8 cellular contexts compared by ENCODE assay signal in the genomic region with DNA sequence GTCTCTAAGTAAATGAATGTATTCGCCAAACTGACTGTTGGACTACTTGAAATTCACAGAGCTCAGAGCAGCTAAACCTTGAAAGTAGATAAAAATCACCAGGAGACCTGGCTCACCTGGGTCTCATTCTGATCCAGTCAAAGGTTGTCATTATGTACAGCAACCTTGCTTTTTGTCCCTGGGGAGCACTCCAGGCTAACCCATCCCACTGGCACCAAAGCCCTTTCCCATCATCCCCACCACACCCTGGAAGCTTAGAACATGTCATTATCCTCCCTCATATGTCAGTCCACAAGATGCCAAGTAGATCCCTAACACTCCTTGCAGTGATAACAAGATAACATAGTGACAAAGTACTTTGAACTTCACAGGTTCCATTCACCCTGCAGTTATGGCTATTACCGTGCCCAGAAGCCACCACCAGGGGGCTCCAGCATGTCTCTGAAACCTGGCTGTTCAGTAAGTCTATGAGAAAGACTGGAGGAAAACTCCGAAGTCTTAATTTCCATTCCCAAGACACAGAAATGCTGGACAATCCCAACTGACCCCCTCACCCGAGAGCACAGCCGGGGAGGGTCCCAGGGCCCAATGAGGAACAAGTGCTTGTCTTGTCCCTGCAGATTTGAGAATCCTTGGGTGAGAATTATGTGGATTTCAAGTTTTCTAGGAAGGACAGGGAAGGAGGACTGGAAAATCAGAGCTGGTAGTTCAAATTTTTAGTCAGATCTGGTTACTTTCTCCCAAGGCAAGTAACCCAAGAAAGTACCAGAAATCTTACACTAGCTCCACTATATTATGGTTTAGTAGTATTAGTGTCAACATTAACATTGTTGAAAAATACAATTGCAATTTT. TPM values are rescaled to one million over a fixed set of nuclear protein-coding genes. Genes with fewer than 3 reads are reported as not detected.
DNase-seq lines count a peak whose midpoint lies in the region; ATAC-seq and TF ChIP-seq lines count a peak whose summit lies in the region.

No MANE protein-coding gene starts in this region.

- 21% methylated on average over 5 of the region's 5 CpGs for WGBS in right cardiac atrium
- WGBS in smooth muscle cell (ENCODE audit: low lambda C conversion rate), result 53% methylated on average over 5 of the region's 5 CpGs

- intact Hi-C loops in Right ventricle myocardium inferior (cut with DNase I), result loop anchor here (1.0 to 5.0 kb wide), 3 partner anchors 50 to 483 kb away; no protein-coding TSS in a partner anchor
- intact Hi-C loops in cardiac septum (cut with DNase I), result loop anchor here (2.0 kb wide), 1 partner anchor 246 kb away; no protein-coding TSS in a partner anchor
- intact Hi-C loops in right cardiac atrium (cut with DNase I), result loop anchor here in 2 of 4 donors (5.0 kb wide), 1 partner anchor 243 kb away; no protein-coding TSS in a partner anchor

- TF ChIP-seq RAD21 in Ishikawa (IDR thresholded peaks at IDR 0.05; ENCODE audit: low read depth), result peak; percentile 91

- no peak overlapping the region for H3K4me3 Mint-ChIP-seq in T-helper 17 cell

- no peaks in the 10 kb centered on the region for H3K36me3 ChIP-seq in smooth muscle cell (ENCODE audit: low read depth)

- no peak overlapping the region for H3K27ac Mint-ChIP-seq in T-helper 17 cell

- no peak for TF ChIP-seq EP300 in Ishikawa (IDR thresholded peaks at IDR 0.05; ENCODE audit: borderline replicate concordance)

- ATAC-seq in Right ventricle myocardium inferior, result peak; percentile 84
- ATAC-seq in T-helper 17 cell, result peak; percentile 79
- ATAC-seq in right cardiac atrium, result peak; percentile 91 to 92
- ATAC-seq in HG03196 (IDR thresholded peaks at IDR 0.05; ENCODE audit: unreplicated experiment), result no peak

- H3K4me3 ChIP-seq in right cardiac atrium (ENCODE audit: low read length) (no peak overlapping the region), smooth muscle cell (no peak overlapping the region)

- H3K36me3 Mint-ChIP-seq in T-helper 17 cell (ENCODE audit: low read depth), result peaks cover 13% of the 10 kb centered on the region

- no peak overlapping the region for H3K9ac ChIP-seq in smooth muscle cell (ENCODE audit: low read depth)

- H3K4me1 ChIP-seq in right cardiac atrium (ENCODE audit: control insufficient read depth, insufficient read depth, low read length), result no peaks in the 10 kb centered on the region
- H3K4me1 ChIP-seq in smooth muscle cell (ENCODE audit: low read depth), result no peaks in the 10 kb centered on the region

- H2AFZ ChIP-seq in smooth muscle cell (ENCODE audit: low read depth), result no peak overlapping the region

- DNase-seq in Right ventricle myocardium inferior (ENCODE audit: missing footprints), result peak; percentile 88
- no peak for DNase-seq in cardiac septum (ENCODE audit: low spot score)
- DNase-seq in T-helper 17 cell, result peak; percentile 62 to 65 (median 63)
- DNase-seq in amniotic epithelial cell (ENCODE audit: low read depth), result peak; percentile 66
- peak; percentile 85 to 95 (median 91) for DNase-seq in right cardiac atrium
- no peak for DNase-seq in smooth muscle cell (lab: John Stamatoyannopoulos, UW; ENCODE audit: unreplicated experiment)

- no peaks in the 10 kb centered on the region for H3F3A ChIP-seq in smooth muscle cell (ENCODE audit: low read depth)

- H3K9me3 ChIP-seq in T-helper 17 cell (ENCODE audit: control insufficient read depth, low read length, poor library complexity, severe bottlenecking) (no peaks in the 10 kb centered on the region), right cardiac atrium (ENCODE audit: control insufficient read depth, low read length) (no peaks in the 10 kb centered on the region), smooth muscle cell (replicated peaks; ENCODE audit: low read depth) (no peaks in the 10 kb centered on the region)

- H3K27ac ChIP-seq in right cardiac atrium (ENCODE audit: low read length), result no peak overlapping the region
- no peak overlapping the region for H3K27ac ChIP-seq in smooth muscle cell (ENCODE audit: low read depth)

- TF ChIP-seq CTCF in smooth muscle cell (IDR thresholded peaks at IDR 0.05; ENCODE audit: borderline replicate concordance, insufficient read depth, poor library complexity, severe bottlenecking), result peak; percentile 67

- H4K20me1 ChIP-seq in smooth muscle cell (ENCODE audit: low read depth), result no peaks in the 10 kb centered on the region

- no peaks in the 10 kb centered on the region for H3K79me2 ChIP-seq in smooth muscle cell (ENCODE audit: low read depth)

- peaks cover 34% of the 10 kb centered on the region for H3K27me3 Mint-ChIP-seq in T-helper 17 cell

- H3K27me3 ChIP-seq in right cardiac atrium (ENCODE audit: control insufficient read depth, insufficient read depth) (no peaks in the 10 kb centered on the region), smooth muscle cell (ENCODE audit: low read depth) (peaks cover 33% of the 10 kb centered on the region)

- H3K4me2 ChIP-seq in smooth muscle cell, result no peak overlapping the region

- peaks cover 6% of the 10 kb centered on the region for H3K4me1 Mint-ChIP-seq in T-helper 17 cell

TF ChIP-seq in Ishikawa, 13 proteins besides CTCF, POLR2A, EP300 and RAD21:
- TF ChIP-seq TEAD4 (IDR thresholded peaks at IDR 0.05), result no peak

RNA-seq across cellular contexts. Expression of a gene that starts 43.0 kb away (rescaled TPM):
- total RNA-seq in Right ventricle myocardium inferior, result 48.9 TPM
- total RNA-seq in cardiac septum, result 61.6 TPM
- total RNA-seq in T-helper 17 cell, result 10 to 100 TPM; 71.5 to 82.3 TPM
- total RNA-seq in right cardiac atrium, result 10 to 100 TPM; 51.7 to 57.3 (median 54.7) TPM
- polyA plus RNA-seq in right cardiac atrium, result 35.3 TPM
- total RNA-seq in smooth muscle cell, result 75.3 and 93.5 TPM in 2 replicates
- polyA plus RNA-seq in smooth muscle cell, result 38.0 and 49.7 TPM in 2 replicates

Comparison
In these comparisons a context has a peak if more than half of its experiments do, and no peak if none do; other contexts are left out.
1. DNase-seq: peak in Right ventricle myocardium inferior (single experiment), T-helper 17 cell (3 of 3), amniotic epithelial cell (single experiment) and right cardiac atrium (3 of 3); none in cardiac septum (single experiment) and smooth muscle cell (single experiment).